In genomic region chr9:4739587-4740372, GRCh38 we compare ENCODE assay signal across 8 cellular contexts. TPM values are rescaled to one million over a fixed set of nuclear protein-coding genes. Genes with fewer than 3 reads are reported as not detected.
DNase-seq lines count a peak whose midpoint lies in the region; ATAC-seq and TF ChIP-seq lines count a peak whose summit lies in the region.

No MANE protein-coding gene starts in this region.

- no peaks in the 10 kb centered on the region for H4K20me1 ChIP-seq in KMS-11 (ENCODE audit: insufficient read depth)

- peaks cover 40% of the 10 kb centered on the region for H3K4me1 Mint-ChIP-seq in CD8-positive, alpha-beta T cell (ENCODE audit: low read depth)
- H3K4me1 Mint-ChIP-seq in brain, result peaks cover 59% of the 10 kb centered on the region

- H3K79me2 ChIP-seq in KMS-11 (ENCODE audit: insufficient read depth, low read depth), result peaks cover 42% of the 10 kb centered on the region

- H3K9me3 Mint-ChIP-seq in CD8-positive, alpha-beta T cell, result no peaks in the 10 kb centered on the region
- no peaks in the 10 kb centered on the region for H3K9me3 Mint-ChIP-seq in brain

- peak overlapping the region; percentile 96 for H3K27ac Mint-ChIP-seq in CD8-positive, alpha-beta T cell
- H3K27ac Mint-ChIP-seq in brain, result peak overlapping the region; percentile 86 to 98 (median 95)

- no peak for TF ChIP-seq CTCF in CD8-positive, alpha-beta T cell (IDR thresholded peaks at IDR 0.05)
- TF ChIP-seq CTCF in KMS-11 (conservative IDR thresholded peaks at IDR 0.05; ENCODE audit: low read depth, low read length) (no peak), brain (conservative IDR thresholded peaks at IDR 0.05) (no peak), lower lobe of right lung (IDR thresholded peaks at IDR 0.05) (no peak)

- peak overlapping the region; percentile 86 for H3K27ac ChIP-seq in CD8-positive, alpha-beta T cell (ENCODE audit: low read depth, low read length)
- H3K27ac ChIP-seq in KMS-11 (peak overlapping the region; percentile 75), lower lobe of right lung (peak overlapping the region; percentile 94), urinary bladder (ENCODE audit: low read depth) (peak overlapping the region; percentile 30)

- POLR2A ChIA-PET in CD8-positive, alpha-beta T cell (lab: Charles Lee), result interaction anchor here (0.7 to 2.8 kb wide), 19 partner anchors 12 to 1942 kb away, joined by 3 to 25 read pairs (median 4); partner anchors contain the start of genes CDC37L1, JAK2, PLGRKT and PLPP6

- peaks cover 9% of the 10 kb centered on the region for H3K36me3 Mint-ChIP-seq in CD8-positive, alpha-beta T cell
- H3K36me3 Mint-ChIP-seq in brain, result peaks cover 15% of the 10 kb centered on the region

- peak overlapping the region; percentile 97 for H3K4me3 ChIP-seq in CD8-positive, alpha-beta T cell (ENCODE audit: low read depth, low read length)
- no peak overlapping the region for H3K4me3 ChIP-seq in KMS-11 (IDR thresholded peaks at IDR 0.05; ENCODE audit: insufficient read depth, low read depth, low read length)
- peak overlapping the region; percentile 98 for H3K4me3 ChIP-seq in lower lobe of right lung
- peak overlapping the region; percentile 70 for H3K4me3 ChIP-seq in urinary bladder (ENCODE audit: low read depth, low read length)

- H3K27me3 Mint-ChIP-seq in CD8-positive, alpha-beta T cell (ENCODE audit: low read depth), result no peaks in the 10 kb centered on the region
- H3K27me3 Mint-ChIP-seq in brain, result peaks cover 10% of the 10 kb centered on the region

- no peak for DNase-seq in CD8-positive, alpha-beta T cell
- DNase-seq in lower lobe of right lung, result no peak
- DNase-seq in SW 1271 (lab: John Stamatoyannopoulos, UW), result no peak

- ATAC-seq in CD8-positive, alpha-beta T cell, result no peak
- ATAC-seq in lower lobe of right lung (no peak), HG03108 (IDR thresholded peaks at IDR 0.05; ENCODE audit: unreplicated experiment) (no peak), HG03354 (IDR thresholded peaks at IDR 0.05; ENCODE audit: poor library complexity, severe bottlenecking, unreplicated experiment) (no peak)

- CTCF ChIA-PET in CD8-positive, alpha-beta T cell (lab: Charles Lee), result interaction anchor here (0.8 to 1.4 kb wide), 10 partner anchors 10 to 413 kb away, joined by 3 to 11 read pairs (median 4); partner anchors contain the start of gene JAK2

- H3K9me3 ChIP-seq in CD8-positive, alpha-beta T cell (ENCODE audit: low read length), result no peaks in the 10 kb centered on the region
- H3K9me3 ChIP-seq in lower lobe of right lung, result no peaks in the 10 kb centered on the region

- peak overlapping the region; percentile 87 for H3K4me3 Mint-ChIP-seq in CD8-positive, alpha-beta T cell
- peak overlapping the region; percentile 90 to 97 (median 92) for H3K4me3 Mint-ChIP-seq in brain

- H3K4me2 ChIP-seq in KMS-11, result peak overlapping the region; percentile 82

- no peaks in the 10 kb centered on the region for H3K36me3 ChIP-seq in CD8-positive, alpha-beta T cell (ENCODE audit: insufficient read depth, low read length)
- H3K36me3 ChIP-seq in KMS-11 (ENCODE audit: insufficient read depth), result no peaks in the 10 kb centered on the region
- H3K36me3 ChIP-seq in lower lobe of right lung, result no peaks in the 10 kb centered on the region
- no peaks in the 10 kb centered on the region for H3K36me3 ChIP-seq in urinary bladder (ENCODE audit: insufficient read depth)

- H3K9ac ChIP-seq in KMS-11, result peak overlapping the region; percentile 93

- H3K27me3 ChIP-seq in CD8-positive, alpha-beta T cell (ENCODE audit: insufficient read depth, low read length), result no peaks in the 10 kb centered on the region
- H3K27me3 ChIP-seq in KMS-11 (ENCODE audit: insufficient read depth, low read depth) (no peaks in the 10 kb centered on the region), lower lobe of right lung (ENCODE audit: low read depth) (no peaks in the 10 kb centered on the region)

- intact Hi-C loops in CD8-positive, alpha-beta T cell (cut with DNase I, micrococcal nuclease), result loop anchor here (1.0 to 5.0 kb wide), 7 partner anchors 51 to 1213 kb away; partner anchors contain the start of genes JAK2 (in 1 of the 2), PLGRKT (in 1 of the 2), PLPP6 (in 1 of the 2) and RFX3 (in 1 of the 2)
- intact Hi-C loops in lower lobe of right lung (cut with DNase I), result loop anchor here (10.0 kb wide), 1 partner anchor 65 kb away; the partner anchor contains the start of gene CDC37L1

- 47% methylated on average over 25 of the region's 25 CpGs for WGBS in urinary bladder

- H2AFZ ChIP-seq in KMS-11 (ENCODE audit: low read depth), result peak overlapping the region; percentile 93

- H3K4me1 ChIP-seq in CD8-positive, alpha-beta T cell (ENCODE audit: insufficient read depth, low read length), result peaks cover 30% of the 10 kb centered on the region
- H3K4me1 ChIP-seq in KMS-11 (ENCODE audit: low read depth, poor library complexity, severe bottlenecking) (peaks cover 15% of the 10 kb centered on the region), lower lobe of right lung (peaks cover 19% of the 10 kb centered on the region), urinary bladder (ENCODE audit: insufficient read depth) (peaks cover 6% of the 10 kb centered on the region)

RNA-seq across cellular contexts. Expression of gene AK3, which starts 1.2 kb away (rescaled TPM):
- total RNA-seq in CD8-positive, alpha-beta T cell, result 10 to 100 TPM; 15.2 to 18.8 TPM
- 34.2 TPM for polyA plus RNA-seq in brain (ENCODE audit: insufficient read depth, low read depth, low replicate concordance)
- 40.4 TPM for total RNA-seq in lower lobe of right lung
- total RNA-seq in urinary bladder, result 69.6 TPM
- 56.3 TPM for polyA plus RNA-seq in urinary bladder

RNA-seq across cellular contexts. Expression of gene RCL1, which starts 53.0 kb away (rescaled TPM):
- total RNA-seq in CD8-positive, alpha-beta T cell, result 10 to 100 TPM; 30.8 to 35.0 TPM
- polyA plus RNA-seq in brain (ENCODE audit: insufficient read depth, low read depth, low replicate concordance) (11.1 TPM), urinary bladder (18.0 TPM)
- total RNA-seq in lower lobe of right lung (22.9 TPM), urinary bladder (18.8 TPM)

Comparison
In these comparisons a context has a peak if more than half of its experiments do, and no peak if none do; other contexts are left out.
1. H3K27ac ChIP-seq: peak in every context shown above with its lines; median percentile 94 in lower lobe of right lung; 86 in CD8-positive, alpha-beta T cell; 75 in KMS-11; 30 in urinary bladder.